In the genomic region with DNA sequence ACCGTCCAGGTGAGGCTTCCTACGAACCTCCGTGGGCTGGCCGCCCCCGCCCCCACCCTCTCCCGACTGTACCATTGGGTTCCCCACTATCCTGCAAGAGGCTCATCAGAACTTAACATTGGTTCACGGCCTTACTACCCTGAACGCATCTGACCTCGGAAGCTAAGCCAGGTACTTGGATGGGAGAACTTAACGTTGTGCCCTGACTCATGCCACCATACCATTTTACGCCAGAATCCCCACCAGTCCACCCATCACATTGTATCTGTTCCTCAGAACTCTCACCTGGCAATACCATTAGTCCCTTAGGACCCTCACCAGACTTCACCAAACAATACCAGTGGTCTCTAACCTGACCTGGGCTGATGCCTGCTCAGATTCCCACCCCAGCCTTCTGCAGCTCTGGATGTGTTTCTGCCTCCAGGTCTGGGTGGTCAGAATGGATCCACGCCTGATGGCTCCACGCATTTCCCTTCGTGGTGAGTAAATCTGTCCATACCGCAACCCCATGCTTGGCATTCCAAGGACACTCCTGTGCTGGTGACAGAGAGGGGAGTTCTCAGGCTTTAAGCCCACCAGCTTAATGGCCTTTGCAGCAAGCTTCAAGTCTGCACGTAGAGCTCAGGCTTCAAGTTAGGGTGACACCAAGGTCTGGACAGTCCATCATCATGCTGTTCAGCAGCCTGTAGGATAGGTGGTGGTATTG, we compare ENCODE assay signal across 8 cellular contexts. TPM values are rescaled to one million over a fixed set of nuclear protein-coding genes. Genes with fewer than 3 reads are reported as not detected.
DNase-seq lines count a peak whose midpoint lies in the region; ATAC-seq, FAIRE-seq and TF ChIP-seq lines count a peak whose summit lies in the region.

No MANE protein-coding gene starts in this region.

- CTCF ChIA-PET in CD4-positive, alpha-beta memory T cell (lab: Charles Lee; ENCODE audit: partially characterized antibody): interaction anchor here (0.9 to 3.0 kb wide), 3 partner anchors 36 to 80 kb away, joined by 3 to 20 read pairs (median 4); a partner anchor contains a TSS
- CTCF ChIA-PET in H1 (lab: Charles Lee; ENCODE audit: partially characterized antibody): interaction anchor here (0.5 to 1.6 kb wide), 6 partner anchors 9 to 613 kb away, joined by 3 to 9 read pairs (median 4); no protein-coding TSS in a partner anchor

- H2BK20ac ChIP-seq in H1 (ENCODE audit: low read length): no peak overlapping the region

- H3K9me3 ChIP-seq in CD4-positive, alpha-beta memory T cell (ENCODE audit: control insufficient read depth in 1 of 2, low read length in 2 of 2): no peaks in the 10 kb centered on the region
- H3K9me3 ChIP-seq in OCI-LY1 (ENCODE audit: low read length): no peaks in the 10 kb centered on the region
- H3K9me3 ChIP-seq in H1 (ENCODE audit: insufficient read depth in 2 of 2, low read depth in 1 of 2, low read length in 1 of 2): no peaks in the 10 kb centered on the region

- H3K18ac ChIP-seq in H1 (ENCODE audit: extremely low read depth, low read length): peak overlapping the region; percentile 97; the same call in 1 of the 2 replicates

- no peak for TF ChIP-seq POLR2A in H1 (IDR thresholded peaks at IDR 0.05; ENCODE audit: control extremely low read depth in 1 of 2, low read depth in 2 of 2, low read length in 2 of 2)

- no peak for TF ChIP-seq EP300 in H1 (IDR thresholded peaks at IDR 0.05; ENCODE audit: borderline replicate concordance in 1 of 2, low read depth in 2 of 2, low read length in 2 of 2)

- H3K4me1 Mint-ChIP-seq in CD4-positive, alpha-beta memory T cell: peaks cover 50 to 82% (median 64%) of the 10 kb centered on the region in 4 donors
- H3K4me1 Mint-ChIP-seq in neural crest cell: peaks cover 30% of the 10 kb centered on the region

- H2BK5ac ChIP-seq in H1 (ENCODE audit: low read depth, low read length): peak overlapping the region; percentile 96

- no peak for TF ChIP-seq RAD21 in H1 (IDR thresholded peaks at IDR 0.05 in 1 of 2, conservative IDR thresholded peaks at IDR 0.05 in 1 of 2; ENCODE audit: low read depth in 2 of 2, low read length in 2 of 2)

- H3K9me3 Mint-ChIP-seq in CD4-positive, alpha-beta memory T cell: peaks cover 0 to 2% (median 0%) of the 10 kb centered on the region in 8 donors
- H3K9me3 Mint-ChIP-seq in neural crest cell: no peaks in the 10 kb centered on the region

- intact Hi-C loops in CD4-positive, alpha-beta memory T cell (cut with micrococcal nuclease): loop anchor here (1.0 to 10.0 kb wide), 8 partner anchors 17 to 725 kb away; a partner anchor contains a TSS

- H3K4me3 Mint-ChIP-seq in CD4-positive, alpha-beta memory T cell: peak overlapping the region; percentile 85 to 95 (median 91)
- H3K4me3 Mint-ChIP-seq in neural crest cell: peak overlapping the region; percentile 97

- H4K5ac ChIP-seq in H1 (ENCODE audit: insufficient read length, low read depth, low read length): no peak overlapping the region

- H3K27ac ChIP-seq in CD4-positive, alpha-beta memory T cell (ENCODE audit: low read depth, low read length): peak overlapping the region; percentile 93
- H3K27ac ChIP-seq in OCI-LY1 (ENCODE audit: low read depth, low read length, poor library complexity, severe bottlenecking): peak overlapping the region; percentile 60
- H3K27ac ChIP-seq in H1 (ENCODE audit: low read depth, low read length): no peak overlapping the region

- H3K27me3 Mint-ChIP-seq in CD4-positive, alpha-beta memory T cell: no peaks in the 10 kb centered on the region
- H3K27me3 Mint-ChIP-seq in neural crest cell (ENCODE audit: low read depth): no peaks in the 10 kb centered on the region

- WGBS in H1 (ENCODE audit: extremely low coverage in 1 of 2, insufficient coverage in 1 of 2, insufficient read length in 1 of 2, insufficient replicate concordance in 2 of 2, low coverage in 1 of 2, low lambda C conversion rate in 2 of 2, missing lambda C conversion rate in 1 of 2), 2 experiments: 76% methylated on average over 12 of the region's 16 CpGs; no CpG with 5 or more reads in 1 of the 2 experiments

- H3K4ac ChIP-seq in H1 (replicated peaks; ENCODE audit: insufficient read length, low read depth, low read length): no peak overlapping the region

- H3K4me3 ChIP-seq in CD4-positive, alpha-beta memory T cell (ENCODE audit: low read length in 2 of 2): peak overlapping the region; percentile 78 to 89
- H3K4me3 ChIP-seq in OCI-LY1 (ENCODE audit: low read depth, low read length, poor library complexity, severe bottlenecking) (peak overlapping the region; percentile 83), H1 (ENCODE audit: extremely low read depth in 1 of 4, insufficient read depth in 2 of 4, low read depth in 3 of 4, low read length in 4 of 4) (peak overlapping the region; percentile 68 to 99 (median 90))

- H3K23me2 ChIP-seq in H1 (ENCODE audit: low read depth, low read length): peaks cover 16% of the 10 kb centered on the region

- ATAC-seq in GM18861 (IDR thresholded peaks at IDR 0.05; ENCODE audit: unreplicated experiment) (no peak), HG02852 (IDR thresholded peaks at IDR 0.05; ENCODE audit: unreplicated experiment) (no peak)

- POLR2A ChIA-PET in CD4-positive, alpha-beta memory T cell (lab: Charles Lee; ENCODE audit: partially characterized antibody): interaction anchor here (0.7 to 7.6 kb wide), 20 partner anchors 8 to 825 kb away, joined by 3 to 179 read pairs (median 6); a partner anchor contains a TSS
- POLR2A ChIA-PET in H1 (lab: Charles Lee; ENCODE audit: partially characterized antibody): interaction anchor here (0.6 to 4.2 kb wide), 22 partner anchors 9 to 320 kb away, joined by 3 to 57 read pairs (median 5); a partner anchor contains a TSS

- no peak overlapping the region for H2BK120ac ChIP-seq in H1 (replicated peaks; ENCODE audit: low read depth, low read length)

- no peaks in the 10 kb centered on the region for H3K9me2 ChIP-seq in OCI-LY1 (ENCODE audit: low read depth, low read length)

- H3K9ac ChIP-seq in OCI-LY1 (ENCODE audit: low read length): peak overlapping the region; percentile 89
- peak overlapping the region in 3 of 4 experiments; percentile 73 to 85 (median 75); a peak in 3 of 7 replicates for H3K9ac ChIP-seq in H1 (replicated peaks in 1 of 4; ENCODE audit: extremely low read depth in 1 of 4, low read depth in 3 of 4, low read length in 3 of 4)

- no peaks in the 10 kb centered on the region for H3K36me3 ChIP-seq in CD4-positive, alpha-beta memory T cell (ENCODE audit: insufficient read depth, low read length)
- H3K36me3 ChIP-seq in OCI-LY1 (ENCODE audit: insufficient read depth, low read length) (peaks cover 35% of the 10 kb centered on the region; the same call in 1 of the 2 replicates), H1 (ENCODE audit: control insufficient read depth in 2 of 4, insufficient read depth in 4 of 4, low read length in 3 of 4) (peaks cover 0 to 7% (median 4%) of the 10 kb centered on the region in 4 experiments; a peak in 2 of 8 replicates)

- H3K27me3 ChIP-seq in CD4-positive, alpha-beta memory T cell (ENCODE audit: insufficient read depth, low read length): no peaks in the 10 kb centered on the region
- H3K27me3 ChIP-seq in OCI-LY1 (ENCODE audit: insufficient read depth, low read length) (no peaks in the 10 kb centered on the region), H1 (replicated peaks in 1 of 4; ENCODE audit: control insufficient read depth in 3 of 4, extremely low read depth in 1 of 4, insufficient read depth in 3 of 4, low read length in 3 of 4) (no peaks in the 10 kb centered on the region)

- H3F3A ChIP-seq in OCI-LY1 (ENCODE audit: insufficient read depth, low read length): no peaks in the 10 kb centered on the region

- no peak for FAIRE-seq in H1 (lab: Jason Lieb, UNC)

- H3K4me1 ChIP-seq in CD4-positive, alpha-beta memory T cell (ENCODE audit: insufficient read depth, low read length): peaks cover 81% of the 10 kb centered on the region
- H3K4me1 ChIP-seq in OCI-LY1 (ENCODE audit: insufficient read depth, low read length, severe bottlenecking) (peaks cover 58% of the 10 kb centered on the region), H1 (replicated peaks in 1 of 4; ENCODE audit: control insufficient read depth in 3 of 4, insufficient read depth in 4 of 4, low read length in 3 of 4) (peaks cover 3 to 13% (median 10%) of the 10 kb centered on the region in 4 experiments; a peak in 6 of 7 replicates)

- peak overlapping the region; percentile 89 for H4K91ac ChIP-seq in H1 (replicated peaks; ENCODE audit: insufficient read length, low read length)

- peak overlapping the region; percentile 86 for H3K56ac ChIP-seq in H1 (replicated peaks; ENCODE audit: insufficient read length, low read depth, low read length)

- H4K20me1 ChIP-seq in OCI-LY1 (ENCODE audit: insufficient read depth, low read length) (no peaks in the 10 kb centered on the region), H1 (replicated peaks in 1 of 2; ENCODE audit: control insufficient read depth in 1 of 2, insufficient read depth in 2 of 2, low read length in 2 of 2) (peaks cover 10 to 14% of the 10 kb centered on the region in 2 experiments)

- H2BK12ac ChIP-seq in H1 (ENCODE audit: low read depth, low read length): peak overlapping the region; percentile 50; the same call in 1 of the 2 replicates

- no peak overlapping the region for H3K23ac ChIP-seq in H1 (ENCODE audit: insufficient read length)

- H3K14ac ChIP-seq in H1 (ENCODE audit: insufficient read length): no peak overlapping the region

- peak overlapping the region; percentile 92; the same call in 1 of the 2 replicates for H2BK15ac ChIP-seq in H1 (ENCODE audit: low read length)

- peaks cover 12% of the 10 kb centered on the region for H3K79me1 ChIP-seq in H1 (ENCODE audit: low read depth, low read length)

- peak overlapping the region; percentile 96 for H3K4me2 ChIP-seq in OCI-LY1 (ENCODE audit: low read length)
- H3K4me2 ChIP-seq in H1 (ENCODE audit: insufficient read depth in 1 of 2, low read depth in 2 of 2, low read length in 2 of 2): peak overlapping the region; percentile 80 to 93

- no peak for TF ChIP-seq CTCF in OCI-LY1 (IDR thresholded peaks at IDR 0.05; ENCODE audit: low read length)
- no peak for TF ChIP-seq CTCF in H1 (IDR thresholded peaks at IDR 0.05; ENCODE audit: control extremely low read depth in 1 of 3, insufficient read depth in 1 of 3, low read depth in 1 of 3, low read length in 3 of 3)
- TF ChIP-seq CTCF in neural crest cell (conservative IDR thresholded peaks at IDR 0.05): no peak

- peak overlapping the region; percentile 90; the same call in 1 of the 2 replicates for H4K8ac ChIP-seq in H1 (ENCODE audit: extremely low read depth, insufficient read depth, low read length)

- H3K79me2 ChIP-seq in OCI-LY1 (ENCODE audit: insufficient read depth, low read length) (peaks cover 49% of the 10 kb centered on the region), H1 (ENCODE audit: control insufficient read depth in 1 of 2, insufficient read depth in 2 of 2, low read length in 2 of 2) (peaks cover 25 to 36% of the 10 kb centered on the region in 2 experiments)

- peak overlapping the region; percentile 95 to 99 (median 97) for H3K27ac Mint-ChIP-seq in CD4-positive, alpha-beta memory T cell
- peak overlapping the region; percentile 81 for H3K27ac Mint-ChIP-seq in neural crest cell (ENCODE audit: unreplicated experiment)

- DNase-seq in CD4-positive, alpha-beta memory T cell: no peak
- DNase-seq in H1 (ENCODE audit: low read depth in 1 of 2, low spot score in 2 of 2): no peak
- DNase-seq in neural crest cell (ENCODE audit: low read depth, low spot score): no peak
- DNase-seq in SW 1271 (lab: John Stamatoyannopoulos, UW): no peak
- no peak for DNase-seq in foreskin melanocyte

- H2AK5ac ChIP-seq in H1 (ENCODE audit: low read depth, low read length): peak overlapping the region; percentile 83

- no peak overlapping the region for H2AFZ ChIP-seq in OCI-LY1 (ENCODE audit: low read length)
- 0 out of 2 replicates have a peak overlapping the region, but pooled peaks have one; percentile 8 for H2AFZ ChIP-seq in H1 (ENCODE audit: low read length)

- H3K36me3 Mint-ChIP-seq in CD4-positive, alpha-beta memory T cell: peaks cover 0 to 22% of the 10 kb centered on the region in 2 donors
- H3K36me3 Mint-ChIP-seq in neural crest cell (ENCODE audit: low read depth): no peaks in the 10 kb centered on the region

RNA-seq across cellular contexts. Expression of a gene that starts 0.6 kb away (rescaled TPM):
- 10 to 100 TPM; 38.0 to 39.0 TPM for total RNA-seq in CD4-positive, alpha-beta memory T cell
- 10 to 100 TPM; 27.8 to 37.8 TPM for polyA plus RNA-seq in CD4-positive, alpha-beta memory T cell
- total RNA-seq in H1 (2021; fragmentation: NEBNext Ultra II Directional; extraction: Animal tissue kit (Norgen Biotek cat#: 25700)): 6.2 and 7.4 TPM in 2 replicates
- 11.0 and 13.2 TPM in 2 replicates for polyA plus RNA-seq in H1 (2011; rRNA removed)
- polyA plus RNA-seq in H1 (2011; cell fraction: cytosol; rRNA removed): 14.1 TPM
- 7.9 TPM for polyA plus RNA-seq in H1 (2011; cell fraction: nucleus; rRNA removed)
- polyA plus RNA-seq in H1 (2012, experiment 1 of 2): 8.6 to 10.2 TPM (median 9.5 TPM) in 4 replicates
- 9.0 TPM for polyA plus RNA-seq in H1 (2012, experiment 2 of 2)
- polyA plus RNA-seq in H1 (2013, experiment 1 of 2): 3.9 TPM
- 4.5 TPM for polyA plus RNA-seq in H1 (2013, experiment 2 of 2)
- polyA minus RNA-seq in H1 (2011; rRNA and poly(A)+ RNA removed): 11.6 and 12.0 TPM in 2 replicates
- polyA minus RNA-seq in H1 (2011; cell fraction: cytosol; rRNA and poly(A)+ RNA removed): 5.1 TPM
- 17.3 TPM for polyA minus RNA-seq in H1 (2011; cell fraction: nucleus; rRNA and poly(A)+ RNA removed)
- total RNA-seq in neural crest cell: 9.6 and 12.4 TPM in 2 replicates

RNA-seq across cellular contexts. Expression of a gene that starts 1.0 kb away (rescaled TPM):
- 100 to 1,000 TPM; 246 to 269 TPM for total RNA-seq in CD4-positive, alpha-beta memory T cell
- 100 to 1,000 TPM; 616 to 784 TPM for polyA plus RNA-seq in CD4-positive, alpha-beta memory T cell
- total RNA-seq in H1 (2021; fragmentation: NEBNext Ultra II Directional; extraction: Animal tissue kit (Norgen Biotek cat#: 25700)): 386 and 397 TPM in 2 replicates
- polyA plus RNA-seq in H1 (2011; rRNA removed): 176 and 225 TPM in 2 replicates
- polyA plus RNA-seq in H1 (2011; cell fraction: cytosol; rRNA removed): 237 TPM
- 230 TPM for polyA plus RNA-seq in H1 (2011; cell fraction: nucleus; rRNA removed)
- 329 to 425 TPM (median 343 TPM) in 4 replicates for polyA plus RNA-seq in H1 (2012, experiment 1 of 2)
- 382 TPM for polyA plus RNA-seq in H1 (2012, experiment 2 of 2)
- 313 TPM for polyA plus RNA-seq in H1 (2013, experiment 1 of 2)
- 317 TPM for polyA plus RNA-seq in H1 (2013, experiment 2 of 2)
- polyA minus RNA-seq in H1 (2011; rRNA and poly(A)+ RNA removed): 293 and 303 TPM in 2 replicates
- 236 TPM for polyA minus RNA-seq in H1 (2011; cell fraction: cytosol; rRNA and poly(A)+ RNA removed)
- 122 TPM for polyA minus RNA-seq in H1 (2011; cell fraction: nucleus; rRNA and poly(A)+ RNA removed)
- total RNA-seq in neural crest cell: 354 and 361 TPM in 2 replicates

RNA-seq across cellular contexts. Expression of a gene that starts 9.5 kb away (rescaled TPM):
- 1 to 10 TPM; 6.4 to 7.6 TPM for total RNA-seq in CD4-positive, alpha-beta memory T cell
- under 1 TPM; 0.15 to 0.83 TPM for polyA plus RNA-seq in CD4-positive, alpha-beta memory T cell
- 44.3 and 46.5 TPM in 2 replicates for total RNA-seq in H1 (2021; fragmentation: NEBNext Ultra II Directional; extraction: Animal tissue kit (Norgen Biotek cat#: 25700))
- 90.1 and 92.4 TPM in 2 replicates for polyA plus RNA-seq in H1 (2011; rRNA removed)
- 97.0 TPM for polyA plus RNA-seq in H1 (2011; cell fraction: cytosol; rRNA removed)
- 227 TPM for polyA plus RNA-seq in H1 (2011; cell fraction: nucleus; rRNA removed)
- 56.6 to 72.5 TPM (median 63.8 TPM) in 4 replicates for polyA plus RNA-seq in H1 (2012, experiment 1 of 2)
- 42.5 TPM for polyA plus RNA-seq in H1 (2012, experiment 2 of 2)
- polyA plus RNA-seq in H1 (2013, experiment 1 of 2): 35.4 TPM
- polyA plus RNA-seq in H1 (2013, experiment 2 of 2): 32.2 TPM
- 93.0 and 99.7 TPM in 2 replicates for polyA minus RNA-seq in H1 (2011; rRNA and poly(A)+ RNA removed)
- polyA minus RNA-seq in H1 (2011; cell fraction: cytosol; rRNA and poly(A)+ RNA removed): 21.9 TPM
- 33.6 TPM for polyA minus RNA-seq in H1 (2011; cell fraction: nucleus; rRNA and poly(A)+ RNA removed)
- 10.2 and 14.0 TPM in 2 replicates for total RNA-seq in neural crest cell

RNA-seq across cellular contexts. Expression of a gene that starts 16.3 kb away (rescaled TPM):
- total RNA-seq in CD4-positive, alpha-beta memory T cell: 10 to 100 TPM; 16.7 to 17.8 TPM
- polyA plus RNA-seq in CD4-positive, alpha-beta memory T cell: 1 to 10 TPM; 4.1 to 6.2 TPM
- 8.2 and 9.0 TPM in 2 replicates for total RNA-seq in H1 (2021; fragmentation: NEBNext Ultra II Directional; extraction: Animal tissue kit (Norgen Biotek cat#: 25700))
- polyA plus RNA-seq in H1 (2011; rRNA removed): 15.3 and 20.9 TPM in 2 replicates
- polyA plus RNA-seq in H1 (2011; cell fraction: cytosol; rRNA removed): 15.3 TPM
- 70.7 TPM for polyA plus RNA-seq in H1 (2011; cell fraction: nucleus; rRNA removed)
- 11.5 to 14.2 TPM (median 14.0 TPM) in 4 replicates for polyA plus RNA-seq in H1 (2012, experiment 1 of 2)
- polyA plus RNA-seq in H1 (2012, experiment 2 of 2): 12.2 TPM
- 5.9 TPM for polyA plus RNA-seq in H1 (2013, experiment 1 of 2)
- polyA plus RNA-seq in H1 (2013, experiment 2 of 2): 6.4 TPM
- polyA minus RNA-seq in H1 (2011; rRNA and poly(A)+ RNA removed): 21.2 and 25.6 TPM in 2 replicates
- 6.3 TPM for polyA minus RNA-seq in H1 (2011; cell fraction: cytosol; rRNA and poly(A)+ RNA removed)
- 4.9 TPM for polyA minus RNA-seq in H1 (2011; cell fraction: nucleus; rRNA and poly(A)+ RNA removed)
- total RNA-seq in neural crest cell: 19.5 and 23.4 TPM in 2 replicates

RNA-seq across cellular contexts. Expression of a gene that starts 54.6 kb away (rescaled TPM):
- 10 to 100 TPM; 75.7 to 77.7 TPM for total RNA-seq in CD4-positive, alpha-beta memory T cell
- 100 to 1,000 TPM; 124 to 177 TPM for polyA plus RNA-seq in CD4-positive, alpha-beta memory T cell
- 250 and 252 TPM in 2 replicates for total RNA-seq in H1 (2021; fragmentation: NEBNext Ultra II Directional; extraction: Animal tissue kit (Norgen Biotek cat#: 25700))
- 757 and 854 TPM in 2 replicates for polyA plus RNA-seq in H1 (2011; rRNA removed)
- 454 TPM for polyA plus RNA-seq in H1 (2011; cell fraction: cytosol; rRNA removed)
- 458 TPM for polyA plus RNA-seq in H1 (2011; cell fraction: nucleus; rRNA removed)
- polyA plus RNA-seq in H1 (2012, experiment 1 of 2): 212 to 300 TPM (median 285 TPM) in 4 replicates
- 471 TPM for polyA plus RNA-seq in H1 (2012, experiment 2 of 2)
- 203 TPM for polyA plus RNA-seq in H1 (2013, experiment 1 of 2)
- polyA plus RNA-seq in H1 (2013, experiment 2 of 2): 201 TPM
- 61.1 and 103 TPM in 2 replicates for polyA minus RNA-seq in H1 (2011; rRNA and poly(A)+ RNA removed)
- polyA minus RNA-seq in H1 (2011; cell fraction: cytosol; rRNA and poly(A)+ RNA removed): 138 TPM
- 96.8 TPM for polyA minus RNA-seq in H1 (2011; cell fraction: nucleus; rRNA and poly(A)+ RNA removed)
- 165 and 172 TPM in 2 replicates for total RNA-seq in neural crest cell
